Comparison of ENCODE assay signal across 17 cellular contexts in genomic region chr6:130574146-130574545, GRCh38.
"Had no signal": no experiment of that assay in that cellular context is flagged by ENCODE, and none has a peak within 500 bp of the region (broad histone marks: within the 10 kb centered on the region; RNA-seq: fewer than 3 reads in every experiment).

No MANE protein-coding gene starts in this region.

- H3K27ac ChIP-seq: coronary artery, gastrocnemius medialis, ovary, right atrium auricular region, sigmoid colon had no signal

- H3K36me3 ChIP-seq: gastrocnemius medialis, ovary, right atrium auricular region, sigmoid colon had no signal

- DNase-seq: effector CD4-positive, alpha-beta T cell; endodermal cell; gastrocnemius medialis; glutamatergic neuron; islet precursor cell; mammary epithelial cell; mucosa of descending colon; natural killer cell; ovary; sigmoid colon; small intestine; stimulated activated CD4-positive, alpha-beta T cell treated with anti-CD3 and anti-CD28 coated beads, Interleukin-12 subunit alpha, Interleukin-12 subunit beta, amount 100 ng/mL, for 4 hours; stimulated activated naive CD4-positive, alpha-beta T cell treated with Interleukin-2 at 50 U/mL for 16 hours; trophoblast cell had no signal

- H3K9me3 ChIP-seq: gastrocnemius medialis, mucosa of descending colon, ovary, right atrium auricular region, sigmoid colon had no signal

- ATAC-seq: gastrocnemius medialis, left lobe of liver, mucosa of descending colon, natural killer cell had no signal
